ENCODE assay signal across 1 cellular context in genomic region chr12:40225984-40226602, GRCh38.
TF ChIP-seq lines count a peak whose summit lies in the region.

No MANE protein-coding gene starts in this region.

TF ChIP-seq in GM12878, 131 proteins besides CTCF, POLR2A, EP300 and RAD21 (continued from another document):
- TF ChIP-seq ZNF687 (IDR thresholded peaks at IDR 0.05) (peak; percentile 48; the same call in 1 of the 2 replicates), ETV6 (conservative IDR thresholded peaks at IDR 0.05 in 1 of 2, IDR thresholded peaks at IDR 0.05 in 1 of 2; ENCODE audit: borderline replicate concordance in 1 of 2, low read depth in 1 of 2) (peak in 1 of 2 experiments; percentile 57; a peak in 1 of 4 replicates), YBX1 (IDR thresholded peaks at IDR 0.05) (no peak), HCFC1 (IDR thresholded peaks at IDR 0.05; ENCODE audit: low read length) (no peak), ZNF384 (IDR thresholded peaks at IDR 0.05; ENCODE audit: borderline replicate concordance, low read depth, low read length) (peak; percentile 88), NBN (IDR thresholded peaks at IDR 0.05) (0 out of 2 replicates have a peak, but pooled peaks have one; percentile 50)
